In the genomic region with DNA sequence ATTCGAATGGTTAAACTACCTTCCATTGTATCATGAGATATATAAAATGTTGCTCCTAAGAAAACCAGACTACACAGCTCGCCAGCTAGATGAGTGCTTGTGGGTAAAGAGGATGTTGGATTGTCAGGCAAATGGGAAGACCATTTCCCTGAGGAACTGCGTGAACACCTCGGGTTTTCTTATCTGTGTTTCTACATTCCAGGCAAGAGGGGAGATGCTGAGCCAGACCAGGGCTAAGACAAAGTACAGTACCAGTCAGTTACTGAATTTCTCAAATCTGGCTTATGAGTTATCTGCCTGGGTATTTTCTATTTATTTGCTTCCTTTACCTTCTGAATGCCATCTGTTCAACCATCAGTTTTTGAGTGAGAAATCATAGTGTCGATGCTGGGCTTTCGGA, we compare ENCODE assay signal across 29 cellular contexts.
"Had no signal": no experiment of that assay in that cellular context is flagged by ENCODE, and none has a peak within 500 bp of the region (broad histone marks: within the 10 kb centered on the region; RNA-seq: fewer than 3 reads in every experiment).

No MANE protein-coding gene starts in this region.

- H3K36me3 ChIP-seq: Peyer's patch, WERI-Rb-1 had no signal

- H3K27me3 ChIP-seq: Peyer's patch had no signal

- DNase-seq: activated CD4-positive, alpha-beta T cell treated with anti-CD3 and anti-CD28 coated beads, Interleukin-2, amount 10 ng/mL, durations not matched to agents 24 days and 14 days; activated CD4-positive, alpha-beta T cell treated with anti-CD3 and anti-CD28 coated beads, Interleukin-2, amount 50 U/mL, for 4 hours; activated CD8-positive, alpha-beta T cell treated with anti-CD3 and anti-CD28 coated beads, Interleukin-2, amount 10 ng/mL, durations not matched to agents 7 days and 5 days; activated gamma-delta T cell; activated naive CD4-positive, alpha-beta T cell treated with Interleukin-2 at 50 U/mL for 16 hours; activated naive CD8-positive, alpha-beta T cell treated with anti-CD3 and anti-CD28 coated beads, Interleukin-2, amount 10 ng/mL, durations not matched to agents 7 days and 5 days; activated T-cell treated with anti-CD3 and anti-CD28 coated beads, Interleukin-2, amount 50 U/mL, for 24 hours; caudate nucleus; Karpas-422; KBM-7; NCI-H1105; NCI-H1417 treated with DMSO at 0.1 percent for 48 hours; NCI-H1930; NCI-H2081 treated with DMSO at 0.1 percent for 48 hours; NCI-H345; NCI-H510A; NCI-H526; NCI-H748 treated with DMSO at 0.1 percent for 48 hours; NK-92 treated with Interleukin-12 subunit alpha and Interleukin-12 subunit beta, amount 100 ng/mL, for 24 hours; PC-3; Peyer's patch; RPMI8226; SIG-M5; SW 1271; T-helper 1 cell; T-helper 2 cell; T-helper 9 cell; WERI-Rb-1 had no signal

- H3K9me3 ChIP-seq: Peyer's patch had no signal

- FAIRE-seq: bronchial epithelial cell had no signal

- H3K4me3 ChIP-seq: Peyer's patch had no signal

- H3K27ac ChIP-seq: Peyer's patch, WERI-Rb-1 had no signal

- H3K4me1 ChIP-seq: Peyer's patch had no signal
